2 cellular contexts compared by ENCODE assay signal in genomic region chrX:106611323-106611681, GRCh38.
TF ChIP-seq lines count a peak whose summit lies in the region.

No MANE protein-coding gene starts in this region.

TF ChIP-seq in IMR-90, 13 proteins besides CTCF, POLR2A, EP300 and RAD21:
- no peak for TF ChIP-seq MAZ (IDR thresholded peaks at IDR 0.05; ENCODE audit: borderline replicate concordance, low read depth, low read length)

TF ChIP-seq in H1, 55 proteins besides CTCF, POLR2A, EP300 and RAD21:
- TF ChIP-seq YY1 (IDR thresholded peaks at IDR 0.05; ENCODE audit: low read depth, low read length) (no peak), BCL11A (IDR thresholded peaks at IDR 0.05; ENCODE audit: low read depth in 2 of 2, low read length in 2 of 2) (no peak), SIN3A (conservative IDR thresholded peaks at IDR 0.05 in 1 of 2, IDR thresholded peaks at IDR 0.05 in 1 of 2; ENCODE audit: low read depth in 1 of 2, low read length in 2 of 2) (no peak), CHD2 (IDR thresholded peaks at IDR 0.05; ENCODE audit: low read length) (no peak), SRF (IDR thresholded peaks at IDR 0.05; ENCODE audit: low read depth, low read length) (no peak), CHD7 (IDR thresholded peaks at IDR 0.05; ENCODE audit: insufficient replicate concordance, low read length) (no peak), CHD1 (IDR thresholded peaks at IDR 0.05; ENCODE audit: low read depth, low read length) (no peak), SAP30 (IDR thresholded peaks at IDR 0.05; ENCODE audit: insufficient read depth, insufficient replicate concordance, low read length) (no peak), TCF12 (IDR thresholded peaks at IDR 0.05; ENCODE audit: low read depth, low read length) (no peak), KDM1A (IDR thresholded peaks at IDR 0.05; ENCODE audit: borderline replicate concordance, low read length) (no peak), TEAD4 (IDR thresholded peaks at IDR 0.05; ENCODE audit: low read depth, low read length) (no peak)
TF ChIP-seq in H1: peak in this region for 0.
